ENCODE assay signal across 8 cellular contexts in the genomic region with DNA sequence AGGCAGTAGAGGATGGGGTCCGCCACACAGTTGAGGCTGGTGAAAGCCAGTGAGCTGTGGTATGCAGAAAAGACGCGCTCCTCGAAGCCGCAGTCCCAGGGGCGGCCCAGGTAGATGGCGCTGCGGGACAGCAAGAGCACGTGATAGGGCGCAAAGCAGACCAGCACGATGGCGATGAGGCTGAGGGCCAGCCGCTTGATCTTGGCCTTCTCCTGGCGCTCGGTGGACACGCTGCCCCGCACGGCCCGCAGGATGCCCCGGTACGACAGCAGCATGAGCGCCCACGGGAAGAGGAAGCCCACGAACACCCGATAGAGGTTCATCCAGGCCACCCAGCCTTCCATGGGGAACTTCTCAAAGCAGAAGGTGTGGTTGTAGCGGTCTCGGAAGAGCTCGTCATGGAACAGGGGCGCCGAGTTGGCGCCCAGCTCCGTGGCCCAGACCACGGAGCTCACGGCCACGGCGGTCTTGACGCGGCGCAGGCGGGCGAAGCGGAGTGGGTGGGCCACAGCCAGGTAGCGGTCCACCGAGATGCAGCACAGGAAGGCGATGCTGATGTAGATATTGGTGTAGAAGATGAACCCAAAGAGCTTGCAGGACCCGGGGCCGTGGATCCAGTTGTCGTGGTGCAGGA. TPM values are rescaled to one million over a fixed set of nuclear protein-coding genes. Genes with fewer than 3 reads are reported as not detected.
DNase-seq lines count a peak whose midpoint lies in the region; ATAC-seq and TF ChIP-seq lines count a peak whose summit lies in the region.
"Had no signal": no experiment of that assay in that cellular context is flagged by ENCODE, and none has a peak within 500 bp of the region (broad histone marks: within the 10 kb centered on the region; RNA-seq: fewer than 3 reads in every experiment).

No MANE protein-coding gene starts in this region.

- WGBS in upper lobe of left lung, 2 donors: 76 to 78% methylated on average over 27 to 33 of the region's 48 CpGs

- H3K36me3 ChIP-seq in upper lobe of left lung: peaks cover 0 to 27% (median 4%) of the 10 kb centered on the region in 4 donors

- no peaks in the 10 kb centered on the region for H3K9me3 Mint-ChIP-seq in activated naive CD4-positive, alpha-beta T cell treated with anti-CD3 and anti-CD28 coated beads, Interleukin-2, amount 50 U/mL, for 72 hours
- H3K9me3 Mint-ChIP-seq: mesothelial cell of epicardium had no signal

- no peak overlapping the region for H3K4me3 ChIP-seq in GM12864 (ENCODE audit: low read depth, low read length)
- no peak overlapping the region for H3K4me3 ChIP-seq in upper lobe of left lung

- no peak overlapping the region for H3K27ac Mint-ChIP-seq in activated naive CD4-positive, alpha-beta T cell treated with anti-CD3 and anti-CD28 coated beads, Interleukin-2, amount 50 U/mL, for 72 hours
- H3K27ac Mint-ChIP-seq: mesothelial cell of epicardium had no signal

- peak; percentile 52 for TF ChIP-seq CTCF in GM12864 (IDR thresholded peaks at IDR 0.05; ENCODE audit: low read depth, low read length, missing control alignments)
- TF ChIP-seq CTCF in upper lobe of left lung (IDR thresholded peaks at IDR 0.05): peak in 4 of 6 experiments; percentile 15 to 55 (median 43)

- ATAC-seq in activated naive CD4-positive, alpha-beta T cell treated with anti-CD3 and anti-CD28 coated beads, Interleukin-2, amount 50 U/mL, for 72 hours: peak; percentile 76 to 89
- ATAC-seq in left lobe of liver (peak; percentile 79), upper lobe of left lung (ENCODE audit: low FRiP score in 2 of 2) (peak; percentile 44 to 78), HG03469 (IDR thresholded peaks at IDR 0.05; ENCODE audit: unreplicated experiment) (no peak)

- peaks cover 0 to 2% (median 0%) of the 10 kb centered on the region in 4 donors for H3K27me3 ChIP-seq in upper lobe of left lung

- TF ChIP-seq POLR2A in upper lobe of left lung (IDR thresholded peaks at IDR 0.05): no peak

- H3K27ac ChIP-seq in upper lobe of left lung: peak overlapping the region in 1 of 4 donors; percentile 76

- H3K4me1 ChIP-seq in upper lobe of left lung: peaks cover 0 to 30% (median 23%) of the 10 kb centered on the region in 4 donors

- DNase-seq in GM12864 (ENCODE audit: low read depth) (no peak), NCI-H510A treated with DMSO at 0.1 percent for 48 hours (lab: John Stamatoyannopoulos, UW) (peak; percentile 70), left lobe of liver (ENCODE audit: low spot score) (no peak), upper lobe of left lung (peak; percentile 66 to 85), DMS79 treated with DMSO at 0.1 percent for 48 hours (lab: John Stamatoyannopoulos, UW) (no peak)
- peak in 1 of 2 donors; percentile 57 for DNase-seq in activated naive CD4-positive, alpha-beta T cell treated with anti-CD3 and anti-CD28 coated beads, Interleukin-2, amount 50 U/mL, for 72 hours (ENCODE audit: low spot score in 2 of 2)

- H3K36me3 Mint-ChIP-seq in activated naive CD4-positive, alpha-beta T cell treated with anti-CD3 and anti-CD28 coated beads, Interleukin-2, amount 50 U/mL, for 72 hours: peaks cover 0 to 6% of the 10 kb centered on the region in 2 donors
- H3K36me3 Mint-ChIP-seq: mesothelial cell of epicardium had no signal

- no peak for TF ChIP-seq EP300 in upper lobe of left lung (IDR thresholded peaks at IDR 0.05)

- no peaks in the 10 kb centered on the region for H3K9me3 ChIP-seq in upper lobe of left lung

RNA-seq across cellular contexts. Expression of a gene that starts 6.5 kb away (rescaled TPM):
- total RNA-seq in activated naive CD4-positive, alpha-beta T cell treated with anti-CD3 and anti-CD28 coated beads, Interleukin-2, amount 50 U/mL, for 72 hours: 10 to 100 TPM; 16.6 to 16.7 TPM
- 8.3 TPM for total RNA-seq in left lobe of liver
- total RNA-seq in upper lobe of left lung: 10 to 100 TPM in 5 of 6 donors, 1 to 10 TPM in 1; 9.9 to 14.3 (median 12.7) TPM

RNA-seq across cellular contexts. Expression of a gene that starts 10.9 kb away (rescaled TPM):
- under 1 TPM in 1 of 2 donors, not detected in 1; 0.09 TPM for total RNA-seq in activated naive CD4-positive, alpha-beta T cell treated with anti-CD3 and anti-CD28 coated beads, Interleukin-2, amount 50 U/mL, for 72 hours
- 1.2 TPM for total RNA-seq in left lobe of liver
- total RNA-seq in upper lobe of left lung: 10 to 100 TPM in 2 of 6 donors, 1 to 10 TPM in 4; 1.0 to 22.1 (median 6.8) TPM
- total RNA-seq: mesothelial cell of epicardium had no signal

RNA-seq across cellular contexts. Expression of a gene that starts 48.1 kb away (rescaled TPM):
- 100 to 1,000 TPM; 142 to 161 TPM for total RNA-seq in activated naive CD4-positive, alpha-beta T cell treated with anti-CD3 and anti-CD28 coated beads, Interleukin-2, amount 50 U/mL, for 72 hours
- total RNA-seq in left lobe of liver (17.9 TPM), upper lobe of left lung (10 to 100 TPM; 34.1 to 70.2 (median 48.2) TPM)

Comparison
In these comparisons a context has a peak if more than half of its experiments do, and no peak if none do; other contexts are left out.
1. DNase-seq: peak in NCI-H510A treated with DMSO at 0.1 percent for 48 hours (single experiment) and upper lobe of left lung (2 of 2); none in GM12864 (single experiment), left lobe of liver (single experiment) and DMS79 treated with DMSO at 0.1 percent for 48 hours (single experiment).